18 cellular contexts compared by ENCODE assay signal in the genomic region with DNA sequence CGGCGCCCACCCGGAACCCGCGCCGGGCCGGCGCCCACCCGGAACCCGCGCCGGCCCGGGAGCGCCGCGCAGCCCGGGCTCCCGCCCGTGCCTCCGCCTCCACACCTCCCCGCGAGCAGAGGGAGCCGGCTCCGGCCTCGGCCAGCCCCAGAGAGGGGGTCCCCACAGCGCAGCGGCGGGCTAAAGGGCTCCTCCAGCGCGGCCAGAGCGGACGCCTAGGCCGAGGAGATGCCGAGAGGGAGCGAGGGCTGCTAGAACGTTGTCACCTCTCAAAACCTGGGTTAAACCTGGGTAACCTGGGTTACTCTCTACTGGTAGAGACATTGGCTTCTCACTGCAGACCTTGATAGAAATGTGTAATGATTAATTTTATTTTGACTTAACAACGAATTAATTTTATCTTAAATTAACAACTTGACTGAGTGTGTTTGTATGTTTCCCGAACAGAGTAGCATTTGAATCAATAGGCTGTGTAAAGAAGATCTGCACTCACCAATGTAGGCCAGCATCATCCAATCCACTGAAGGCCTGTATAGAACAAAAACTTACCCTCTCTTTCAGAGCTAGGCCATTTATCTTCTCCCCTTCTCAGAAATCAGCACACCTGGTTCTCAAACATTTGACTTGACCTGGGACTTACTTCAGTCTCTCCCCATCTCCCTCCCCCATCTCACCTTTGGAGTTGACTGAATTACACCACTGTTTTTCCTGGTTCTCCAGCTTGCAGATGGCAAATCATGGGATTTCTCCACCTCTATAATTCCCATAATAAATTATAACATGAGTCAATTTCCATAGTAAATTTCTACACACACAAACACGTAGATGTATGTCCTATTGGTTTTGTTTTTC.
DNase-seq lines count a peak whose midpoint lies in the region; ATAC-seq, FAIRE-seq and TF ChIP-seq lines count a peak whose summit lies in the region.
"Had no signal": no experiment of that assay in that cellular context is flagged by ENCODE, and none has a peak within 500 bp of the region (broad histone marks: within the 10 kb centered on the region; RNA-seq: fewer than 3 reads in every experiment).

No MANE protein-coding gene starts in this region.

- ATAC-seq in HepG2 (no peak), HG02678 (IDR thresholded peaks at IDR 0.05; ENCODE audit: unreplicated experiment) (no peak)
- no peak for ATAC-seq in activated CD8-positive, alpha-beta memory T cell treated with anti-CD3 and anti-CD28 coated beads, Interleukin-2, amount 10 ng/mL, durations not matched to agents 7 days and 5 days

- no peak overlapping the region for H2AFZ ChIP-seq in HepG2 (ENCODE audit: low read length)

- H3K4me2 ChIP-seq in HepG2 (ENCODE audit: low read depth, low read length), result no peak overlapping the region
- H3K4me2 ChIP-seq: KMS-11, SK-N-SH had no signal

- no peak overlapping the region for H3K4me3 Mint-ChIP-seq in activated CD8-positive, alpha-beta memory T cell treated with anti-CD3 and anti-CD28 coated beads, Interleukin-2, amount 10 ng/mL, durations not matched to agents 7 days and 5 days
- H3K4me3 Mint-ChIP-seq: memory B cell had no signal

- H3K9me3 ChIP-seq in liver (ENCODE audit: control insufficient read depth in 4 of 4, low read length in 3 of 4) (no peaks in the 10 kb centered on the region), HepG2 (ENCODE audit: low read length) (peaks cover 5% of the 10 kb centered on the region; the same call in 1 of the 2 replicates), mucosa of stomach (ENCODE audit: control insufficient read depth, low read length) (no peaks in the 10 kb centered on the region)
- H3K9me3 ChIP-seq: ovary, SK-N-SH had no signal

- H3K4me3 ChIP-seq in liver (ENCODE audit: low read depth in 1 of 3, low read length in 3 of 3) (peak overlapping the region in 1 of 3 donors; percentile 30), HepG2 (replicated peaks in 1 of 3; ENCODE audit: insufficient read depth in 1 of 3, low read depth in 2 of 3, low read length in 3 of 3) (no peak overlapping the region), fibroblast of mammary gland (ENCODE audit: control insufficient read depth, low read depth, low read length) (no peak overlapping the region), mucosa of stomach (ENCODE audit: low read length) (no peak overlapping the region)
- H3K4me3 ChIP-seq: ovary had no signal

- no peak for FAIRE-seq in HepG2 (lab: Jason Lieb, UNC)
- FAIRE-seq: A204.1, GM12891 had no signal

- H3K27ac ChIP-seq in liver (ENCODE audit: low read depth in 1 of 2, low read length in 2 of 2) (no peak overlapping the region), HepG2 (ENCODE audit: extremely low read length, insufficient read depth, low read length) (no peak overlapping the region)
- H3K27ac ChIP-seq: KMS-11, ovary had no signal

- BruUV-seq in HepG2 (replicated peaks; lab: Mats Ljungman, UMichigan), result no TSS peak

- no peaks in the 10 kb centered on the region for H3K27me3 Mint-ChIP-seq in activated CD8-positive, alpha-beta memory T cell treated with anti-CD3 and anti-CD28 coated beads, Interleukin-2, amount 10 ng/mL, durations not matched to agents 7 days and 5 days

- no peak overlapping the region for H3K27ac Mint-ChIP-seq in activated CD8-positive, alpha-beta memory T cell treated with anti-CD3 and anti-CD28 coated beads, Interleukin-2, amount 10 ng/mL, durations not matched to agents 7 days and 5 days
- H3K27ac Mint-ChIP-seq: memory B cell had no signal

- TF ChIP-seq POLR2A in HepG2 (IDR thresholded peaks at IDR 0.05; ENCODE audit: insufficient read depth in 1 of 2, low read depth in 2 of 2, low read length in 2 of 2), result no peak

- H4K20me1 ChIP-seq in HepG2 (ENCODE audit: insufficient read depth, low read length), result no peaks in the 10 kb centered on the region

- H3K9me3 Mint-ChIP-seq in activated CD8-positive, alpha-beta memory T cell treated with anti-CD3 and anti-CD28 coated beads, Interleukin-2, amount 10 ng/mL, durations not matched to agents 7 days and 5 days (ENCODE audit: low read depth), result peaks cover 9% of the 10 kb centered on the region

- no peaks in the 10 kb centered on the region for H3K4me1 Mint-ChIP-seq in activated CD8-positive, alpha-beta memory T cell treated with anti-CD3 and anti-CD28 coated beads, Interleukin-2, amount 10 ng/mL, durations not matched to agents 7 days and 5 days
- H3K4me1 Mint-ChIP-seq: memory B cell had no signal

- H3K4me1 ChIP-seq in liver (ENCODE audit: control insufficient read depth in 4 of 4, insufficient read depth in 4 of 4, low read length in 3 of 4) (peaks cover 0 to 2% (median 0%) of the 10 kb centered on the region in 4 donors), HepG2 (ENCODE audit: insufficient read depth, low read length) (no peaks in the 10 kb centered on the region), mucosa of stomach (ENCODE audit: control insufficient read depth, insufficient read depth, low read length) (no peaks in the 10 kb centered on the region)

- WGBS in liver, result 28% methylated on average over 37 of the region's 39 CpGs
- WGBS in HepG2 (ENCODE audit: low lambda C conversion rate), result 68% methylated on average over 13 of the region's 39 CpGs

- no peaks in the 10 kb centered on the region for H3K36me3 Mint-ChIP-seq in activated CD8-positive, alpha-beta memory T cell treated with anti-CD3 and anti-CD28 coated beads, Interleukin-2, amount 10 ng/mL, durations not matched to agents 7 days and 5 days
- H3K36me3 Mint-ChIP-seq: memory B cell had no signal

- TF ChIP-seq EP300 in HepG2 (IDR thresholded peaks at IDR 0.05; ENCODE audit: low read depth in 2 of 2, low read length in 2 of 2) (no peak), HepG2 (CRISPR knock-in tag; IDR thresholded peaks at IDR 0.05; ENCODE audit: borderline replicate concordance) (no peak)

- in situ Hi-C loops in HepG2 (cut with HindIII; ENCODE audit: extremely low pct_ligation_motif_present, low pct_unique_long_range_greater_than_20kb), result no loop called here

- no peaks in the 10 kb centered on the region for H3K27me3 ChIP-seq in liver (ENCODE audit: control insufficient read depth in 4 of 4, insufficient read depth in 4 of 4, low read length in 3 of 4)
- H3K27me3 ChIP-seq in HepG2 (ENCODE audit: control insufficient read depth in 1 of 2, insufficient read depth in 2 of 2, low read length in 2 of 2), result no peaks in the 10 kb centered on the region
- H3K27me3 ChIP-seq in mucosa of stomach (ENCODE audit: control insufficient read depth, insufficient read depth, low read length), result no peaks in the 10 kb centered on the region
- H3K27me3 ChIP-seq: ovary had no signal

- intact Hi-C loops in HepG2 (cut with micrococcal nuclease; ENCODE audit: unreplicated experiment), result no loop called here

- H3K9ac ChIP-seq in liver (ENCODE audit: low read depth in 1 of 2, low read length in 2 of 2) (no peak overlapping the region), HepG2 (ENCODE audit: insufficient read depth, low read depth, low read length) (no peak overlapping the region), mucosa of stomach (ENCODE audit: low read length) (peak overlapping the region; percentile 44)
- H3K9ac ChIP-seq: KMS-11, SK-N-SH had no signal

- TF ChIP-seq CTCF in liver (IDR thresholded peaks at IDR 0.05; ENCODE audit: low read depth, low read length, missing input control), result no peak
- TF ChIP-seq CTCF in HepG2 (CRISPR knock-in tag; IDR thresholded peaks at IDR 0.05), result no peak
- no peak for TF ChIP-seq CTCF in fibroblast of mammary gland (conservative IDR thresholded peaks at IDR 0.05; ENCODE audit: control insufficient read depth, insufficient read depth, low read depth, low read length)

- no peaks in the 10 kb centered on the region for H3K36me3 ChIP-seq in liver (ENCODE audit: control insufficient read depth in 4 of 4, insufficient read depth in 3 of 4, low read depth in 1 of 4, low read length in 3 of 4)
- no peaks in the 10 kb centered on the region for H3K36me3 ChIP-seq in HepG2 (replicated peaks in 1 of 2; ENCODE audit: control insufficient read depth in 1 of 2, insufficient read depth in 2 of 2, low read length in 2 of 2)
- H3K36me3 ChIP-seq in mucosa of stomach (ENCODE audit: control insufficient read depth, insufficient read depth, low read length), result no peaks in the 10 kb centered on the region
- H3K36me3 ChIP-seq: ovary had no signal

- no peaks in the 10 kb centered on the region for H3K79me2 ChIP-seq in HepG2 (ENCODE audit: insufficient read depth, low read length)

- CTCF ChIA-PET in HepG2 (lab: Yijun Ruan, JAX; ENCODE audit: low intra/inter-chr PET ratio, low total read pairs), result no interaction called here
- CTCF ChIA-PET in activated CD8-positive, alpha-beta memory T cell treated with anti-CD3 and anti-CD28 coated beads, Interleukin-2, amount 10 ng/mL, durations not matched to agents 7 days and 5 days (lab: Charles Lee), result no interaction called here

- TF ChIP-seq RAD21 in liver (IDR thresholded peaks at IDR 0.05) (no peak), HepG2 (CRISPR knock-in tag; IDR thresholded peaks at IDR 0.05) (no peak)

- POLR2A ChIA-PET in HepG2 (lab: Yijun Ruan, JAX), result no interaction called here

- no peak for DNase-seq in HepG2 (ENCODE audit: low spot score)
- peak; percentile 31 for DNase-seq in fibroblast of mammary gland (ENCODE audit: low read depth)
- no peak for DNase-seq in OCI-M2 (lab: John Stamatoyannopoulos, UW; ENCODE audit: unreplicated experiment)
- DNase-seq in activated CD8-positive, alpha-beta memory T cell treated with anti-CD3 and anti-CD28 coated beads, Interleukin-2, amount 10 ng/mL, durations not matched to agents 7 days and 5 days, result no peak
- DNase-seq in stimulated activated CD4-positive, alpha-beta T cell treated with anti-CD3 and anti-CD28 coated beads, Interleukin-2, amount 100 ng/mL, for 48 hours, result no peak
- DNase-seq: activated CD4-positive, alpha-beta T cell treated with anti-CD3 and anti-CD28 coated beads, Interleukin-2, amount 50 U/mL, for 48 hours; dermis blood vessel endothelial cell; NCI-H1092 treated with DMSO at 0.1 percent for 48 hours; SK-N-SH; stimulated activated CD4-positive, alpha-beta T cell treated with anti-CD3 and anti-CD28 coated beads, Interleukin-12 subunit alpha, Interleukin-12 subunit beta, amount 100 ng/mL, for 4 hours had no signal

TF ChIP-seq in liver, 16 proteins besides CTCF, POLR2A, EP300 and RAD21 (continues in another document):
- no peak for TF ChIP-seq EGR1 (IDR thresholded peaks at IDR 0.05; ENCODE audit: low read depth in 2 of 2)

TF ChIP-seq in HepG2, 621 proteins besides CTCF, POLR2A, EP300 and RAD21 (continues in another document):
- TF ChIP-seq, protein P1, sequence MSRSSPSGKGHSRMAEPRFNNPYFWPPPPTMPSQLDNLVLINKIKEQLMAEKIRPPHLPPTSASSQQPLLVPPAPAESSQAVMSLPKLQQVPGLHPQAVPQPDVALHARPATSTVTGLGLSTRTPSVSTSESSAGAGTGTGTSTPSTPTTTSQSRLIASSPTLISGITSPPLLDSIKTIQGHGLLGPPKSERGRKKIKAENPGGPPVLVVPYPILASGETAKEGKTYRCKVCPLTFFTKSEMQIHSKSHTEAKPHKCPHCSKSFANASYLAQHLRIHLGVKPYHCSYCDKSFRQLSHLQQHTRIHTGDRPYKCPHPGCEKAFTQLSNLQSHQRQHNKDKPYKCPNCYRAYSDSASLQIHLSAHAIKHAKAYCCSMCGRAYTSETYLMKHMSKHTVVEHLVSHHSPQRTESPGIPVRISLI (CRISPR knock-in tag; IDR thresholded peaks at IDR 0.05; ENCODE audit: borderline replicate concordance), result no peak
